In the genomic region with DNA sequence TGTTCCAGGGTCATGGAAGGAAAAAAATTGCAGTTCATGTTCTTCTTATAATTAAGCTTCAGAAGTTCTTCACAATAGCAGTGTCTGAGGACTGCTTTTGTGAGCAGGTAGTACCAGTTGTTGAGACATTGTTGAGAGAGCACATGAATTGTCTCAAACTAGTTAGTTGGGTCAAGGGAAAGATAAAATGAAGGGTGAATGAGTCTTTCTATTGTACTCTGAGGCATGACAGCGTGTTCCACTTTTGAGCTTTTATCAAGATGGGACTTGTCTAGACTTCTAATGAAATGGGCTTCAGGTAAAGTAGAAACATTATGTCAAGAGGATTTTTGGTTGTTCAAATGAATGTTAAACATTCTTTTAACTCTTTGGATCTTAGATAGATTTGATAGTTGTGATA, we compare ENCODE assay signal across 17 cellular contexts. TPM values are rescaled to one million over a fixed set of nuclear protein-coding genes. Genes with fewer than 3 reads are reported as not detected.
DNase-seq lines count a peak whose midpoint lies in the region; ATAC-seq and TF ChIP-seq lines count a peak whose summit lies in the region.
"Had no signal": no experiment of that assay in that cellular context is flagged by ENCODE, and none has a peak within 500 bp of the region (broad histone marks: within the 10 kb centered on the region; RNA-seq: fewer than 3 reads in every experiment).

No MANE protein-coding gene starts in this region.

- no peak for TF ChIP-seq CTCF in mesothelial cell of epicardium (IDR thresholded peaks at IDR 0.05; ENCODE audit: unreplicated experiment)

- no peaks in the 10 kb centered on the region for H3K27me3 Mint-ChIP-seq in stimulated activated naive CD8-positive, alpha-beta T cell treated with anti-CD3 and anti-CD28 coated beads, Interleukin-15, Interleukin-2, amounts not matched to agents 100 ng/mL and 50 ng/mL, for 24 hours
- H3K27me3 Mint-ChIP-seq in stimulated activated naive CD8-positive, alpha-beta T cell treated with anti-CD3 and anti-CD28 coated beads, Interleukin-15, amount 100 ng/mL, for 72 hours = no peaks in the 10 kb centered on the region
- no peaks in the 10 kb centered on the region for H3K27me3 Mint-ChIP-seq in activated naive CD8-positive, alpha-beta T cell
- H3K27me3 Mint-ChIP-seq in mesothelial cell of epicardium (ENCODE audit: low read depth) = no peaks in the 10 kb centered on the region
- H3K27me3 Mint-ChIP-seq in activated CD4-positive, alpha-beta memory T cell treated with anti-CD3 and anti-CD28 coated beads for 36 hours = no peaks in the 10 kb centered on the region
- H3K27me3 Mint-ChIP-seq: activated CD4-positive, alpha-beta memory T cell treated with anti-CD3 and anti-CD28 coated beads, Interleukin-2, amount 10 ng/mL, durations not matched to agents 7 days and 5 days had no signal

- intact Hi-C loops in activated CD4-positive, alpha-beta memory T cell treated with anti-CD3 and anti-CD28 coated beads for 36 hours (cut with micrococcal nuclease) = no loop called here

- peaks cover 51% of the 10 kb centered on the region for H3K4me1 Mint-ChIP-seq in stimulated activated naive CD8-positive, alpha-beta T cell treated with anti-CD3 and anti-CD28 coated beads, Interleukin-15, Interleukin-2, amounts not matched to agents 100 ng/mL and 50 ng/mL, for 24 hours (ENCODE audit: low read depth)
- H3K4me1 Mint-ChIP-seq in stimulated activated naive CD8-positive, alpha-beta T cell treated with anti-CD3 and anti-CD28 coated beads, Interleukin-15, amount 100 ng/mL, for 72 hours = peaks cover 41% of the 10 kb centered on the region
- peaks cover 49% of the 10 kb centered on the region for H3K4me1 Mint-ChIP-seq in activated naive CD8-positive, alpha-beta T cell (ENCODE audit: low read depth)
- peaks cover 40% of the 10 kb centered on the region for H3K4me1 Mint-ChIP-seq in mesothelial cell of epicardium
- H3K4me1 Mint-ChIP-seq in activated CD4-positive, alpha-beta memory T cell treated with anti-CD3 and anti-CD28 coated beads for 36 hours (ENCODE audit: low read depth) = peaks cover 35% of the 10 kb centered on the region

- DNase-seq in stimulated activated naive CD8-positive, alpha-beta T cell treated with anti-CD3 and anti-CD28 coated beads, Interleukin-15, amount 100 ng/mL, for 72 hours = no peak
- DNase-seq in mesothelial cell of epicardium (ENCODE audit: low spot score in 2 of 2, unreplicated experiment in 2 of 2) (no peak), A172 (ENCODE audit: low spot score) (no peak)
- no peak for DNase-seq in activated CD4-positive, alpha-beta memory T cell treated with anti-CD3 and anti-CD28 coated beads for 36 hours
- DNase-seq: activated CD4-positive, alpha-beta memory T cell treated with anti-CD3 and anti-CD28 coated beads, Interleukin-2, amount 10 ng/mL, durations not matched to agents 7 days and 5 days; activated naive CD4-positive, alpha-beta T cell treated with anti-CD3 and anti-CD28 coated beads, Interleukin-2, amount 50 U/mL, for 16 hours; hippocampal formation; NCI-H510A; occipital lobe; Peyer's patch; upper lobe of right lung had no signal

- CTCF ChIA-PET in activated CD4-positive, alpha-beta memory T cell treated with anti-CD3 and anti-CD28 coated beads for 36 hours (lab: Charles Lee) = interaction anchor here (1.5 kb wide), 1 partner anchor 12 kb away, joined by 3 read pairs; no protein-coding TSS in a partner anchor

- no peaks in the 10 kb centered on the region for H3K9me3 Mint-ChIP-seq in stimulated activated naive CD8-positive, alpha-beta T cell treated with anti-CD3 and anti-CD28 coated beads, Interleukin-15, Interleukin-2, amounts not matched to agents 100 ng/mL and 50 ng/mL, for 24 hours
- H3K9me3 Mint-ChIP-seq in stimulated activated naive CD8-positive, alpha-beta T cell treated with anti-CD3 and anti-CD28 coated beads, Interleukin-15, amount 100 ng/mL, for 72 hours = no peaks in the 10 kb centered on the region
- no peaks in the 10 kb centered on the region for H3K9me3 Mint-ChIP-seq in activated naive CD8-positive, alpha-beta T cell (ENCODE audit: low read depth)
- H3K9me3 Mint-ChIP-seq in mesothelial cell of epicardium = peaks cover 11% of the 10 kb centered on the region
- no peaks in the 10 kb centered on the region for H3K9me3 Mint-ChIP-seq in activated CD4-positive, alpha-beta memory T cell treated with anti-CD3 and anti-CD28 coated beads for 36 hours

- ATAC-seq in stimulated activated naive CD8-positive, alpha-beta T cell treated with anti-CD3 and anti-CD28 coated beads, Interleukin-15, amount 100 ng/mL, for 72 hours = no peak
- ATAC-seq in GM21529 (IDR thresholded peaks at IDR 0.05; ENCODE audit: unreplicated experiment) = no peak
- no peak for ATAC-seq in GM19324 (IDR thresholded peaks at IDR 0.05; ENCODE audit: low FRiP score, unreplicated experiment)
- ATAC-seq: left lobe of liver, upper lobe of right lung had no signal

- peaks cover 29% of the 10 kb centered on the region for H3K36me3 Mint-ChIP-seq in stimulated activated naive CD8-positive, alpha-beta T cell treated with anti-CD3 and anti-CD28 coated beads, Interleukin-15, Interleukin-2, amounts not matched to agents 100 ng/mL and 50 ng/mL, for 24 hours (ENCODE audit: low read depth)
- H3K36me3 Mint-ChIP-seq in activated naive CD8-positive, alpha-beta T cell = peaks cover 14% of the 10 kb centered on the region
- H3K36me3 Mint-ChIP-seq in mesothelial cell of epicardium = peaks cover 16% of the 10 kb centered on the region
- peaks cover 8% of the 10 kb centered on the region for H3K36me3 Mint-ChIP-seq in activated CD4-positive, alpha-beta memory T cell treated with anti-CD3 and anti-CD28 coated beads for 36 hours

- peak overlapping the region; percentile 22 for H3K27ac Mint-ChIP-seq in stimulated activated naive CD8-positive, alpha-beta T cell treated with anti-CD3 and anti-CD28 coated beads, Interleukin-15, Interleukin-2, amounts not matched to agents 100 ng/mL and 50 ng/mL, for 24 hours
- no peak overlapping the region for H3K27ac Mint-ChIP-seq in stimulated activated naive CD8-positive, alpha-beta T cell treated with anti-CD3 and anti-CD28 coated beads, Interleukin-15, amount 100 ng/mL, for 72 hours
- peak overlapping the region; percentile 92 for H3K27ac Mint-ChIP-seq in activated naive CD8-positive, alpha-beta T cell
- H3K27ac Mint-ChIP-seq in mesothelial cell of epicardium = peak overlapping the region; percentile 92
- no peak overlapping the region for H3K27ac Mint-ChIP-seq in activated CD4-positive, alpha-beta memory T cell treated with anti-CD3 and anti-CD28 coated beads for 36 hours
- H3K27ac Mint-ChIP-seq: activated CD4-positive, alpha-beta memory T cell treated with anti-CD3 and anti-CD28 coated beads, Interleukin-2, amount 10 ng/mL, durations not matched to agents 7 days and 5 days; T-helper 2 cell treated with Interferon-gamma antibody and Interleukin-4, amounts not matched to agents 5 μg/mL and 100 μg/mL, for 36 hours had no signal

- POLR2A ChIA-PET in activated CD4-positive, alpha-beta memory T cell treated with anti-CD3 and anti-CD28 coated beads for 36 hours (lab: Charles Lee) = no interaction called here

- H3K4me3 Mint-ChIP-seq in stimulated activated naive CD8-positive, alpha-beta T cell treated with anti-CD3 and anti-CD28 coated beads, Interleukin-15, Interleukin-2, amounts not matched to agents 100 ng/mL and 50 ng/mL, for 24 hours = no peak overlapping the region
- no peak overlapping the region for H3K4me3 Mint-ChIP-seq in stimulated activated naive CD8-positive, alpha-beta T cell treated with anti-CD3 and anti-CD28 coated beads, Interleukin-15, amount 100 ng/mL, for 72 hours
- H3K4me3 Mint-ChIP-seq in activated naive CD8-positive, alpha-beta T cell = peak overlapping the region; percentile 62
- no peak overlapping the region for H3K4me3 Mint-ChIP-seq in mesothelial cell of epicardium
- no peak overlapping the region for H3K4me3 Mint-ChIP-seq in activated CD4-positive, alpha-beta memory T cell treated with anti-CD3 and anti-CD28 coated beads for 36 hours
- H3K4me3 Mint-ChIP-seq: activated CD4-positive, alpha-beta memory T cell treated with anti-CD3 and anti-CD28 coated beads, Interleukin-2, amount 10 ng/mL, durations not matched to agents 7 days and 5 days; T-helper 2 cell treated with Interferon-gamma antibody and Interleukin-4, amounts not matched to agents 5 μg/mL and 100 μg/mL, for 36 hours had no signal

RNA-seq across cellular contexts. Expression of a gene that starts 26.0 kb away (rescaled TPM):
- total RNA-seq in mesothelial cell of epicardium = 147 to 155 TPM (median 148 TPM) in 3 replicates
- total RNA-seq in activated CD4-positive, alpha-beta memory T cell treated with anti-CD3 and anti-CD28 coated beads for 36 hours = 10 to 100 TPM; 17.4 to 20.5 TPM
- 5.2 and 8.0 TPM in 2 replicates for total RNA-seq in A172 (2014; rRNA removed; shearing (Covaris generic))

Comparison
In these comparisons a context has a peak if more than half of its experiments do, and no peak if none do; other contexts are left out.
1. H3K27ac Mint-ChIP-seq: peak in stimulated activated naive CD8-positive, alpha-beta T cell treated with anti-CD3 and anti-CD28 coated beads, Interleukin-15, Interleukin-2, amounts not matched to agents 100 ng/mL and 50 ng/mL, for 24 hours (single experiment), activated naive CD8-positive, alpha-beta T cell (single experiment) and mesothelial cell of epicardium (single experiment); none in stimulated activated naive CD8-positive, alpha-beta T cell treated with anti-CD3 and anti-CD28 coated beads, Interleukin-15, amount 100 ng/mL, for 72 hours (0 of 2) and activated CD4-positive, alpha-beta memory T cell treated with anti-CD3 and anti-CD28 coated beads for 36 hours (single experiment).